8 cellular contexts compared by ENCODE assay signal in the genomic region with DNA sequence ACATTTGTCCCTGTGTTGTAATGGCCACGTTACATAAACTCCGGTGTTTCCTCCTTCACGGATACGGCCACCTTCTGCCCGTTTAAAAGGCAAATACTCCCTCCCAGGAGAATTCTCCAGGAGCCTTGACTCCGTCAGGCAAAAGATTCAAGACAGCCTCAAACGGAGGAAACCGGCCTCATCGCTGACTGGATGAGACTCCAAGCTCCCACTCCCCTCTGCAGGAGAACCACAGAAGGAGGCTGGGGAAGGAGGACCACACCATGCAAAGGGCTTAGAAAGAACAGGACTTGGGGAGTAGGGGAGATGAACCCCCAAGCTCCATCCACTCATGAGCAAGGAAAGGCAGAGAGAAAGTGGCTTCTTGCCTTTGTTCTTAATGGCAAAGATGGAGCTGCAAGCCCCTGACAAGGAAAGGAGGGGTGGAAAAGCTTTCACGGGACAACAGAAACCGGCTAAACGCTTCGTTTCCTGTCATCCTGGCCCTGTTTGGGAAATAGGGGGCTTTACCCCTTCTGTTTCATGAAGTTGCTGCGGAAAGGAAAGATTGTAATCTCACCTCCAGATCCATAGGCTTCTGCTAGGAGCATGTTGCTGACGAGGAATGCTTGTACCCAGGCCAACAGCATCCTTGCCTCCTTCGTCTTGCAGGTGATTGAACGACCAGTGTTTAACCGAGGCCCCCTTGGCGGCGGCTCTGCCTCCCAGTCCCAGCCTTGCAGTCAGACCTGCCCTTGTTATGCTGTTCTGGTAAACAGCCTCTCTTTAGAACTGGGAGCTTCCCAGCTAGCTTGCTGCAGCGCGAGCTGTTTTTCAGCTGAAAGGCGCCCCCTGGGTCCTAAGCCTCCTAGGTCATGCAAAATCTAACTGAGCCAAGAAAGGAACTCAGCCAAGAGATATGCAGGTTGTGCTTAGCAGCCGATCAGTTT. TPM values are rescaled to one million over a fixed set of nuclear protein-coding genes. Genes with fewer than 3 reads are reported as not detected.
A peak's percentile ranks its signal among the peaks of the same experiment; 100 is the strongest.
DNase-seq lines count a peak whose midpoint lies in the region; ATAC-seq and TF ChIP-seq lines count a peak whose summit lies in the region.

A gene with protein sequence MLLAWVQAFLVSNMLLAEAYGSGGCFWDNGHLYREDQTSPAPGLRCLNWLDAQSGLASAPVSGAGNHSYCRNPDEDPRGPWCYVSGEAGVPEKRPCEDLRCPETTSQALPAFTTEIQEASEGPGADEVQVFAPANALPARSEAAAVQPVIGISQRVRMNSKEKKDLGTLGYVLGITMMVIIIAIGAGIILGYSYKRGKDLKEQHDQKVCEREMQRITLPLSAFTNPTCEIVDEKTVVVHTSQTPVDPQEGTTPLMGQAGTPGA (minus strand): TSS at position 773 of the 929 bp plus-strand sequence. CDS start 144 bp downstream, at position 629.

- no peak within 1 kb of the TSS for H3K27ac ChIP-seq in SJCRH30

- TF ChIP-seq CTCF in GM12875 (IDR thresholded peaks at IDR 0.05; ENCODE audit: borderline replicate concordance, insufficient read depth, low read depth, low read length) = peak; percentile 40; the same call in 1 of the 2 replicates
- TF ChIP-seq CTCF in Loucy (conservative IDR thresholded peaks at IDR 0.05; ENCODE audit: low read length) = peak; percentile 37
- TF ChIP-seq CTCF in fibroblast of villous mesenchyme (IDR thresholded peaks at IDR 0.05; ENCODE audit: insufficient read depth, low read depth, low read length) = peak; percentile 67
- TF ChIP-seq CTCF in nephron (IDR thresholded peaks at IDR 0.05; ENCODE audit: unreplicated experiment in 3 of 3) = peak in 2 of 3 experiments; percentile 9 to 58

- H2AFZ ChIP-seq in Loucy (ENCODE audit: low read length) = peak within 1 kb of the TSS; percentile 79

- no peaks in the 10 kb centered on the region for H3K36me3 Mint-ChIP-seq in nephron (ENCODE audit: low read depth)

- 0 out of 2 replicates have a peak, but pooled peaks cover under 1% of the 10 kb centered on the region for H3F3A ChIP-seq in Loucy (ENCODE audit: low read depth)

- peak within 1 kb of the TSS; percentile 76 for H3K9ac ChIP-seq in Loucy (ENCODE audit: low read depth, low read length, poor library complexity, severe bottlenecking)

- no peaks in the 10 kb centered on the region for H4K20me1 ChIP-seq in Loucy (ENCODE audit: insufficient read depth, low read length, poor library complexity, severe bottlenecking)

- peak within 1 kb of the TSS; percentile 90 to 91 (median 90) for H3K4me3 Mint-ChIP-seq in nephron

- no peaks in the 10 kb centered on the region for H3K27me3 ChIP-seq in Loucy (ENCODE audit: insufficient read depth, low read length, poor library complexity, severe bottlenecking)
- H3K27me3 ChIP-seq in SJCRH30 = no peaks in the 10 kb centered on the region

- peaks cover 24% of the 10 kb centered on the region; the same call in 1 of the 2 replicates for H3K79me2 ChIP-seq in Loucy (ENCODE audit: insufficient read depth, low read length)

- H3K4me1 ChIP-seq in Loucy (ENCODE audit: insufficient read depth, low read length, poor library complexity, severe bottlenecking) (peaks cover 45% of the 10 kb centered on the region), SJCRH30 (no peaks in the 10 kb centered on the region)

- peak within 1 kb of the TSS; percentile 37 to 72 (median 71) for H3K27ac Mint-ChIP-seq in nephron

- no peaks in the 10 kb centered on the region for H3K9me2 ChIP-seq in Loucy (replicated peaks; ENCODE audit: low read depth, low read length)

- DNase-seq in SJCRH30 = peak; percentile 73 to 82
- DNase-seq in activated gamma-delta T cell treated with anti-CD3 and anti-CD28 coated beads, Interleukin-2, amount 50 U/mL, for 16 hours (ENCODE audit: low read depth) = peak; percentile 75
- peak; percentile 93 for DNase-seq in fibroblast of villous mesenchyme (ENCODE audit: low read depth)
- DNase-seq in stimulated activated naive CD4-positive, alpha-beta T cell (lab: John Stamatoyannopoulos, UW) = peak; percentile 76 to 90 (median 88)

- H3K4me3 ChIP-seq in GM12875 (ENCODE audit: low read depth, low read length) (peak within 1 kb of the TSS; percentile 72), Loucy (ENCODE audit: low read length, poor library complexity, severe bottlenecking) (peak within 1 kb of the TSS; percentile 87), SJCRH30 (peak within 1 kb of the TSS; percentile 41), fibroblast of villous mesenchyme (ENCODE audit: low read depth, low read length) (peak within 1 kb of the TSS; percentile 66)

- no peak for ATAC-seq in HG03139 (IDR thresholded peaks at IDR 0.05; ENCODE audit: unreplicated experiment)

- H3K36me3 ChIP-seq in Loucy (ENCODE audit: insufficient read depth, low read length) = no peaks in the 10 kb centered on the region
- no peaks in the 10 kb centered on the region for H3K36me3 ChIP-seq in SJCRH30

- no peaks in the 10 kb centered on the region for H3K9me3 Mint-ChIP-seq in nephron

- H3K9me3 ChIP-seq in Loucy (ENCODE audit: insufficient read depth, low read depth, low read length) = no peaks in the 10 kb centered on the region
- H3K9me3 ChIP-seq in SJCRH30 (replicated peaks) = no peaks in the 10 kb centered on the region

- peaks cover 28% of the 10 kb centered on the region for H3K4me1 Mint-ChIP-seq in nephron

- peak within 1 kb of the TSS; percentile 95 for H3K4me2 ChIP-seq in Loucy (ENCODE audit: low read depth, low read length, poor library complexity, severe bottlenecking)

- peaks cover 12% of the 10 kb centered on the region for H3K27me3 Mint-ChIP-seq in nephron (ENCODE audit: low read depth)

RNA-seq across cellular contexts. Expression of the gene that starts here (rescaled TPM):
- 0.47 and 0.51 TPM in 2 replicates for total RNA-seq in SJCRH30 (2014; rRNA removed; shearing (Covaris generic))
- 11.2 and 18.0 TPM in 2 replicates for total RNA-seq in fibroblast of villous mesenchyme

Comparison
In these comparisons a context has a peak if more than half of its experiments do, and no peak if none do; other contexts are left out.
1. Peak in DNase-seq and H3K4me3 ChIP-seq in SJCRH30; RNA of the gene not detected or under 1 TPM.